In genomic region chr1:201585901-201586300, GRCh38 we compare ENCODE assay signal across 16 cellular contexts. TPM values are rescaled to one million over a fixed set of nuclear protein-coding genes. Genes with fewer than 3 reads are reported as not detected.
DNase-seq lines count a peak whose midpoint lies in the region; ATAC-seq and TF ChIP-seq lines count a peak whose summit lies in the region.
"Had no signal": no experiment of that assay in that cellular context is flagged by ENCODE, and none has a peak within 500 bp of the region (broad histone marks: within the 10 kb centered on the region; RNA-seq: fewer than 3 reads in every experiment).

No MANE protein-coding gene starts in this region.

- no peak overlapping the region for H3K4me3 Mint-ChIP-seq in activated CD4-positive, alpha-beta T cell treated with anti-CD3 and anti-CD28 coated beads, Interleukin-2, amount 10 ng/mL, durations not matched to agents 7 days and 5 days

- TF ChIP-seq POLR2A in IMR-90 (IDR thresholded peaks at IDR 0.05; ENCODE audit: low read depth, low read length) = no peak

- H2BK12ac ChIP-seq in mesenchymal stem cell (ENCODE audit: low read length in 2 of 2) = no peak overlapping the region

- no peak for ATAC-seq in IMR-90 (ENCODE audit: low read depth)
- ATAC-seq in lower lobe of right lung = no peak

- H3K4me1 Mint-ChIP-seq in activated CD4-positive, alpha-beta T cell treated with anti-CD3 and anti-CD28 coated beads, Interleukin-2, amount 10 ng/mL, durations not matched to agents 7 days and 5 days = no peaks in the 10 kb centered on the region

- in situ Hi-C loops in IMR-90 (cut with MboI; ENCODE audit: low sequenced_read_pairs) (no loop called here), brain microvascular endothelial cell (cut with HindIII; ENCODE audit: low pct_ligation_motif_present, low sequenced_read_pairs) (no loop called here)

- peak overlapping the region; percentile 94 for H3K27ac ChIP-seq in ACC112 (ENCODE audit: low read depth, low read length)
- no peak overlapping the region for H3K27ac ChIP-seq in IMR-90 (ENCODE audit: insufficient read depth, low read length)
- peak overlapping the region; percentile 10 for H3K27ac ChIP-seq in brain microvascular endothelial cell
- H3K27ac ChIP-seq in mesenchymal stem cell (ENCODE audit: low read length, poor library complexity, severe bottlenecking) = no peak overlapping the region
- no peak overlapping the region for H3K27ac ChIP-seq in lower lobe of right lung

- no CpG with 5 or more reads among the region's 3 CpGs for WGBS in IMR-90 (ENCODE audit: extremely low coverage in 2 of 2, insufficient read length in 1 of 2), 2 experiments
- 80% methylated on average over 3 of the region's 3 CpGs for WGBS in mesenchymal stem cell

- no peak overlapping the region for H3K4ac ChIP-seq in IMR-90 (ENCODE audit: low read depth, low read length)
- H3K4ac ChIP-seq in mesenchymal stem cell (ENCODE audit: low read depth in 1 of 2, low read length in 2 of 2) = no peak overlapping the region

- H2BK5ac ChIP-seq in IMR-90 (ENCODE audit: low read depth, low read length, poor library complexity, severe bottlenecking) = peak overlapping the region; percentile 31
- no peak overlapping the region for H2BK5ac ChIP-seq in mesenchymal stem cell (ENCODE audit: low read depth, low read length, poor library complexity, severe bottlenecking)

- H4K8ac ChIP-seq in IMR-90 (ENCODE audit: low read depth in 2 of 2, low read length in 2 of 2) = no peak overlapping the region
- H4K8ac ChIP-seq in mesenchymal stem cell (ENCODE audit: low read length) = no peak overlapping the region

- DNase-seq in IMR-90 (peak; percentile 24), brain microvascular endothelial cell (no peak), mesenchymal stem cell (no peak), lower lobe of right lung (no peak), DMS 273 treated with DMSO at 0.1 percent for 48 hours (lab: John Stamatoyannopoulos, UW) (no peak), D341Med (ENCODE audit: low spot score) (no peak)
- DNase-seq in activated CD4-positive, alpha-beta T cell treated with anti-CD3 and anti-CD28 coated beads, Interleukin-2, amount 10 ng/mL, durations not matched to agents 7 days and 5 days = no peak
- DNase-seq: 8988T, Caco-2, GDM1, KG1, NCI-H1048, NCI-H748 treated with DMSO at 0.1 percent for 48 hours, Peyer's patch, SHP77 had no signal

- peaks cover 21% of the 10 kb centered on the region for H4K20me1 ChIP-seq in IMR-90 (ENCODE audit: insufficient read depth, low read length)

- peaks cover 40 to 70% of the 10 kb centered on the region in 2 experiments for H3K79me1 ChIP-seq in IMR-90 (ENCODE audit: low read depth in 1 of 2, low read length in 2 of 2)
- peaks cover 26% of the 10 kb centered on the region for H3K79me1 ChIP-seq in mesenchymal stem cell (replicated peaks; ENCODE audit: low read length, poor library complexity, severe bottlenecking)

- BruUV-seq in IMR-90 (replicated peaks; lab: Mats Ljungman, UMichigan) = no TSS peak

- H3K18ac ChIP-seq in IMR-90 (ENCODE audit: low read depth, low read length) (no peak overlapping the region), mesenchymal stem cell (ENCODE audit: low read depth in 1 of 2, low read length in 2 of 2) (peak overlapping the region in 1 of 2 experiments; percentile 55)

- peaks cover 56% of the 10 kb centered on the region for H3K79me2 ChIP-seq in ACC112 (ENCODE audit: control insufficient read depth, insufficient read depth, low read length, unreplicated experiment)

- H2AFZ ChIP-seq in ACC112 (ENCODE audit: low read length, unreplicated experiment) (no peak overlapping the region), IMR-90 (replicated peaks; ENCODE audit: low read length, poor library complexity) (no peak overlapping the region), mesenchymal stem cell (ENCODE audit: low read depth, low read length) (no peak overlapping the region)

- H3K9me3 ChIP-seq in IMR-90 (ENCODE audit: control insufficient read depth, insufficient read depth, low read length) (no peaks in the 10 kb centered on the region), mesenchymal stem cell (ENCODE audit: control insufficient read depth, low read length) (no peaks in the 10 kb centered on the region), lower lobe of right lung (no peaks in the 10 kb centered on the region)
- H3K9me3 ChIP-seq: Caco-2, Peyer's patch had no signal

- H3K27ac Mint-ChIP-seq in activated CD4-positive, alpha-beta T cell treated with anti-CD3 and anti-CD28 coated beads, Interleukin-2, amount 10 ng/mL, durations not matched to agents 7 days and 5 days = no peak overlapping the region

- dilution Hi-C loops in IMR-90 (cut with HindIII; ENCODE audit: low sequenced_read_pairs, unreplicated experiment) = no loop called here

- H3K4me1 ChIP-seq in ACC112 (ENCODE audit: control insufficient read depth, insufficient read depth, low read length, unreplicated experiment) (peaks cover 49% of the 10 kb centered on the region), IMR-90 (ENCODE audit: control insufficient read depth, insufficient read depth, low read length) (peaks cover 29% of the 10 kb centered on the region), mesenchymal stem cell (ENCODE audit: control insufficient read depth, insufficient read depth, low read depth, low read length) (peaks cover 14% of the 10 kb centered on the region), lower lobe of right lung (peaks cover 23% of the 10 kb centered on the region)
- H3K4me1 ChIP-seq: Caco-2 had no signal

- H3K14ac ChIP-seq in IMR-90 (replicated peaks; ENCODE audit: low read depth, low read length) (no peak overlapping the region; the same call in 1 of the 2 replicates), mesenchymal stem cell (ENCODE audit: low read length in 2 of 2) (no peak overlapping the region)

- POLR2A ChIA-PET in IMR-90 (lab: Charles Lee; ENCODE audit: unreplicated experiment) = no interaction called here
- POLR2A ChIA-PET in activated CD4-positive, alpha-beta T cell treated with anti-CD3 and anti-CD28 coated beads, Interleukin-2, amount 10 ng/mL, durations not matched to agents 7 days and 5 days (lab: Charles Lee) = no interaction called here

- no peak for TF ChIP-seq RAD21 in IMR-90 (IDR thresholded peaks at IDR 0.05; ENCODE audit: low read length)

- H2BK20ac ChIP-seq in IMR-90 (ENCODE audit: low read depth, low read length) = no peak overlapping the region

- H2BK120ac ChIP-seq in IMR-90 (ENCODE audit: low read depth, low read length) (no peak overlapping the region), mesenchymal stem cell (ENCODE audit: low read depth, low read length) (no peak overlapping the region)

- TF ChIP-seq CTCF in IMR-90 (conservative IDR thresholded peaks at IDR 0.05; ENCODE audit: low read depth, low read length) (no peak), brain microvascular endothelial cell (IDR thresholded peaks at IDR 0.05; ENCODE audit: low read depth, low read length, missing control alignments) (no peak), lower lobe of right lung (IDR thresholded peaks at IDR 0.05) (no peak)

- H3K27me3 Mint-ChIP-seq in activated CD4-positive, alpha-beta T cell treated with anti-CD3 and anti-CD28 coated beads, Interleukin-2, amount 10 ng/mL, durations not matched to agents 7 days and 5 days = peaks cover 10% of the 10 kb centered on the region

- H2BK15ac ChIP-seq in IMR-90 (ENCODE audit: low read depth, low read length) (no peak overlapping the region), mesenchymal stem cell (ENCODE audit: low read depth, poor library complexity, severe bottlenecking) (no peak overlapping the region)

- no peaks in the 10 kb centered on the region for H3K36me3 Mint-ChIP-seq in activated CD4-positive, alpha-beta T cell treated with anti-CD3 and anti-CD28 coated beads, Interleukin-2, amount 10 ng/mL, durations not matched to agents 7 days and 5 days (ENCODE audit: low read depth)

- H3K9me3 Mint-ChIP-seq in activated CD4-positive, alpha-beta T cell treated with anti-CD3 and anti-CD28 coated beads, Interleukin-2, amount 10 ng/mL, durations not matched to agents 7 days and 5 days = no peaks in the 10 kb centered on the region

- H4K91ac ChIP-seq in IMR-90 (ENCODE audit: insufficient read depth, low read depth, low read length) (no peak overlapping the region), mesenchymal stem cell (ENCODE audit: low read length) (no peak overlapping the region)

- no peak overlapping the region for H3K9ac ChIP-seq in IMR-90 (ENCODE audit: low read depth, low read length)
- H3K9ac ChIP-seq in mesenchymal stem cell (ENCODE audit: low read length) = peak overlapping the region; percentile 25

- intact Hi-C loops in IMR-90 (cut with micrococcal nuclease) = no loop called here
- intact Hi-C loops in lower lobe of right lung (cut with DNase I) = no loop called here

- no peak overlapping the region for H4K5ac ChIP-seq in IMR-90 (ENCODE audit: low read depth, low read length)

- H2AK5ac ChIP-seq in IMR-90 (ENCODE audit: low read depth, low read length) (no peak overlapping the region), mesenchymal stem cell (ENCODE audit: low read length, severe bottlenecking) (no peak overlapping the region)

- H3K36me3 ChIP-seq in ACC112 (ENCODE audit: insufficient read depth, low read length) = peaks cover 3% of the 10 kb centered on the region; the same call in 1 of the 2 replicates
- peaks cover 6% of the 10 kb centered on the region; the same call in 1 of the 2 replicates for H3K36me3 ChIP-seq in IMR-90 (ENCODE audit: control insufficient read depth, insufficient read depth, low read length)
- peaks cover 5% of the 10 kb centered on the region for H3K36me3 ChIP-seq in brain microvascular endothelial cell (replicated peaks)
- H3K36me3 ChIP-seq in mesenchymal stem cell (ENCODE audit: control insufficient read depth in 1 of 2, insufficient read depth in 2 of 2, low read depth in 1 of 2, low read length in 2 of 2) = peaks cover 9 to 22% of the 10 kb centered on the region in 2 experiments
- H3K36me3 ChIP-seq in lower lobe of right lung = no peaks in the 10 kb centered on the region
- H3K36me3 ChIP-seq: Peyer's patch had no signal

- no peak overlapping the region for H3K4me2 ChIP-seq in IMR-90 (ENCODE audit: low read depth, low read length)
- H3K4me2 ChIP-seq in mesenchymal stem cell (ENCODE audit: low read length, poor library complexity, severe bottlenecking) = no peak overlapping the region

- peak overlapping the region; percentile 1; the same call in 1 of the 2 replicates for H3K23ac ChIP-seq in IMR-90 (ENCODE audit: low read depth, low read length)
- no peak overlapping the region for H3K23ac ChIP-seq in mesenchymal stem cell (ENCODE audit: low read length in 2 of 2)

- CTCF ChIA-PET in IMR-90 (lab: Yijun Ruan, JAX) = no interaction called here
- CTCF ChIA-PET in activated CD4-positive, alpha-beta T cell treated with anti-CD3 and anti-CD28 coated beads, Interleukin-2, amount 10 ng/mL, durations not matched to agents 7 days and 5 days (lab: Charles Lee) = no interaction called here

- H3K9me1 ChIP-seq in IMR-90 (ENCODE audit: insufficient read depth, low read length) = peaks cover 22% of the 10 kb centered on the region

- no peaks in the 10 kb centered on the region for H3K27me3 ChIP-seq in ACC112 (ENCODE audit: insufficient read depth, low read length)
- no peaks in the 10 kb centered on the region for H3K27me3 ChIP-seq in IMR-90 (ENCODE audit: control insufficient read depth, insufficient read depth, low read length)
- no peaks in the 10 kb centered on the region for H3K27me3 ChIP-seq in brain microvascular endothelial cell (replicated peaks)
- H3K27me3 ChIP-seq in mesenchymal stem cell (ENCODE audit: control insufficient read depth in 1 of 2, insufficient read depth in 1 of 2, low read length in 2 of 2) = no peaks in the 10 kb centered on the region
- H3K27me3 ChIP-seq in lower lobe of right lung (ENCODE audit: low read depth) = no peaks in the 10 kb centered on the region
- H3K27me3 ChIP-seq: Peyer's patch had no signal

- H2AK9ac ChIP-seq in IMR-90 (replicated peaks; ENCODE audit: low read depth, low read length, poor library complexity) = no peak overlapping the region

- no peak overlapping the region for H3K56ac ChIP-seq in IMR-90 (ENCODE audit: extremely low read depth, insufficient read depth, low read length)

- H3K4me3 ChIP-seq in ACC112 (ENCODE audit: low read depth, low read length) (no peak overlapping the region; the same call in 1 of the 2 replicates), IMR-90 (ENCODE audit: insufficient read depth, low read depth, low read length) (no peak overlapping the region), brain microvascular endothelial cell (ENCODE audit: low read depth, low read length) (no peak overlapping the region), mesenchymal stem cell (ENCODE audit: insufficient read depth in 1 of 2, low read depth in 1 of 2, low read length in 2 of 2) (no peak overlapping the region), lower lobe of right lung (no peak overlapping the region)
- H3K4me3 ChIP-seq: Peyer's patch had no signal

RNA-seq across cellular contexts. Expression of gene NAV1, which starts 47.0 kb away (rescaled TPM):
- total RNA-seq in IMR-90 (2012; rRNA removed) = 14.0 and 14.4 TPM in 2 replicates
- 23.1 and 23.6 TPM in 2 replicates for polyA plus RNA-seq in IMR-90 (2012; rRNA removed)
- polyA plus RNA-seq in IMR-90 (2012; cell fraction: cytosol; rRNA removed) = 11.8 and 15.2 TPM in 2 replicates
- 31.9 and 47.5 TPM in 2 replicates for polyA plus RNA-seq in IMR-90 (2012; cell fraction: nucleus; rRNA removed; ENCODE audit: low replicate concordance)
- 51.4 TPM for polyA plus RNA-seq in mesenchymal stem cell (2013, experiment 1 of 2)
- polyA plus RNA-seq in mesenchymal stem cell (2013, experiment 2 of 2) = 45.4 TPM
- total RNA-seq in lower lobe of right lung = 24.5 TPM
- total RNA-seq in activated CD4-positive, alpha-beta T cell treated with anti-CD3 and anti-CD28 coated beads, Interleukin-2, amount 10 ng/mL, durations not matched to agents 7 days and 5 days = 1 to 10 TPM; 2.0 to 2.7 TPM

Comparison
In these comparisons a context has a peak if more than half of its experiments do, and no peak if none do; other contexts are left out.
1. H3K27ac ChIP-seq: peak in ACC112 (single experiment) and brain microvascular endothelial cell (single experiment); none in IMR-90 (single experiment), mesenchymal stem cell (single experiment) and lower lobe of right lung (single experiment).